14 cellular contexts compared by ENCODE assay signal in genomic region chr6:124535746-124536145, GRCh38.
A peak's percentile ranks its signal among the peaks of the same experiment; 100 is the strongest.
DNase-seq lines count a peak whose midpoint lies in the region; ATAC-seq, FAIRE-seq and TF ChIP-seq lines count a peak whose summit lies in the region.
"Had no signal": no experiment of that assay in that cellular context is flagged by ENCODE, and none has a peak within 500 bp of the region (broad histone marks: within the 10 kb centered on the region; RNA-seq: fewer than 3 reads in every experiment).

No MANE protein-coding gene starts in this region.

- POLR2A ChIA-PET in HEK293T (lab: Yijun Ruan, JAX): no interaction called here

- peak; percentile 94 for FAIRE-seq in RCC 7860 (lab: Jason Lieb, UNC)

- H3K4me1 Mint-ChIP-seq in osteocyte (ENCODE audit: unreplicated experiment): peaks cover 44% of the 10 kb centered on the region
- H3K4me1 Mint-ChIP-seq: CD4-positive, alpha-beta memory T cell had no signal

- H3K27me3 Mint-ChIP-seq in osteocyte (ENCODE audit: unreplicated experiment): no peaks in the 10 kb centered on the region
- H3K27me3 Mint-ChIP-seq: CD4-positive, alpha-beta memory T cell had no signal

- CTCF ChIA-PET in HEK293T (lab: Yijun Ruan, JAX): no interaction called here

- no peak for ATAC-seq in GM19397 (IDR thresholded peaks at IDR 0.05; ENCODE audit: unreplicated experiment)
- ATAC-seq in HG03457 (IDR thresholded peaks at IDR 0.05; ENCODE audit: unreplicated experiment): no peak

- H3K9me3 Mint-ChIP-seq in osteocyte (ENCODE audit: unreplicated experiment): no peaks in the 10 kb centered on the region

- peak; percentile 12 for DNase-seq in HEK293T (ENCODE audit: extremely low spot score)
- peak; percentile 83 for DNase-seq in RCC 7860 (ENCODE audit: low spot score)
- DNase-seq in epithelial cell of proximal tubule (ENCODE audit: low read depth): peak; percentile 38
- DNase-seq in osteocyte (ENCODE audit: extremely low spot score, unreplicated experiment): no peak
- no peak for DNase-seq in GM20000 (ENCODE audit: low spot score)
- no peak for DNase-seq in AML-193 (lab: John Stamatoyannopoulos, UW)
- DNase-seq: aorta; CD4-positive, alpha-beta memory T cell; MG63; NCI-H524 treated with DMSO at 0.1 percent for 48 hours; SJCRH30 had no signal

- H3K4me3 Mint-ChIP-seq in osteocyte (ENCODE audit: unreplicated experiment): peak overlapping the region; percentile 55
- H3K4me3 Mint-ChIP-seq: CD4-positive, alpha-beta memory T cell had no signal

- H3K36me3 Mint-ChIP-seq in osteocyte (ENCODE audit: unreplicated experiment): no peaks in the 10 kb centered on the region
- H3K36me3 Mint-ChIP-seq: CD4-positive, alpha-beta memory T cell had no signal

- H3K4me3 ChIP-seq in epithelial cell of proximal tubule (ENCODE audit: low read depth, low read length): no peak overlapping the region
- H3K4me3 ChIP-seq: MG63, right atrium auricular region, SJCRH30 had no signal

- no peak for TF ChIP-seq CTCF in epithelial cell of proximal tubule (conservative IDR thresholded peaks at IDR 0.05; ENCODE audit: low read depth, low read length)
- no peak for TF ChIP-seq CTCF in osteocyte (IDR thresholded peaks at IDR 0.05)
- no peak for TF ChIP-seq CTCF in GM20000 (IDR thresholded peaks at IDR 0.05; ENCODE audit: extremely low read depth, missing control alignments)

- H3K27ac Mint-ChIP-seq in osteocyte (ENCODE audit: unreplicated experiment): peak overlapping the region; percentile 91
- H3K27ac Mint-ChIP-seq: CD4-positive, alpha-beta memory T cell had no signal

TF ChIP-seq in HEK293T, 16 proteins besides CTCF, POLR2A, EP300 and RAD21:
- no peak for TF ChIP-seq SUZ12 (IDR thresholded peaks at IDR 0.05)
- no peak for TF ChIP-seq L3MBTL2 (conservative IDR thresholded peaks at IDR 0.05)
- TF ChIP-seq, protein P1, sequence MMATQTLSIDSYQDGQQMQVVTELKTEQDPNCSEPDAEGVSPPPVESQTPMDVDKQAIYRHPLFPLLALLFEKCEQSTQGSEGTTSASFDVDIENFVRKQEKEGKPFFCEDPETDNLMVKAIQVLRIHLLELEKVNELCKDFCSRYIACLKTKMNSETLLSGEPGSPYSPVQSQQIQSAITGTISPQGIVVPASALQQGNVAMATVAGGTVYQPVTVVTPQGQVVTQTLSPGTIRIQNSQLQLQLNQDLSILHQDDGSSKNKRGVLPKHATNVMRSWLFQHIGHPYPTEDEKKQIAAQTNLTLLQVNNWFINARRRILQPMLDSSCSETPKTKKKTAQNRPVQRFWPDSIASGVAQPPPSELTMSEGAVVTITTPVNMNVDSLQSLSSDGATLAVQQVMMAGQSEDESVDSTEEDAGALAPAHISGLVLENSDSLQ (IDR thresholded peaks at IDR 0.05): no peak
- no peak for TF ChIP-seq HDGF (IDR thresholded peaks at IDR 0.05; ENCODE audit: borderline replicate concordance)
- TF ChIP-seq ZNF384 (IDR thresholded peaks at IDR 0.05): no peak
- no peak for TF ChIP-seq BHLHE40 (IDR thresholded peaks at IDR 0.05; ENCODE audit: borderline replicate concordance)
- TF ChIP-seq SP1 (IDR thresholded peaks at IDR 0.05): no peak
- TF ChIP-seq TARDBP (IDR thresholded peaks at IDR 0.05): no peak

Comparison
In these comparisons a context has a peak if more than half of its experiments do, and no peak if none do; other contexts are left out.
1. DNase-seq: peak in HEK293T (single experiment), RCC 7860 (single experiment) and epithelial cell of proximal tubule (single experiment); none in osteocyte (single experiment), GM20000 (single experiment) and AML-193 (0 of 2).